ENCODE assay signal across 1 cellular context in the genomic region with DNA sequence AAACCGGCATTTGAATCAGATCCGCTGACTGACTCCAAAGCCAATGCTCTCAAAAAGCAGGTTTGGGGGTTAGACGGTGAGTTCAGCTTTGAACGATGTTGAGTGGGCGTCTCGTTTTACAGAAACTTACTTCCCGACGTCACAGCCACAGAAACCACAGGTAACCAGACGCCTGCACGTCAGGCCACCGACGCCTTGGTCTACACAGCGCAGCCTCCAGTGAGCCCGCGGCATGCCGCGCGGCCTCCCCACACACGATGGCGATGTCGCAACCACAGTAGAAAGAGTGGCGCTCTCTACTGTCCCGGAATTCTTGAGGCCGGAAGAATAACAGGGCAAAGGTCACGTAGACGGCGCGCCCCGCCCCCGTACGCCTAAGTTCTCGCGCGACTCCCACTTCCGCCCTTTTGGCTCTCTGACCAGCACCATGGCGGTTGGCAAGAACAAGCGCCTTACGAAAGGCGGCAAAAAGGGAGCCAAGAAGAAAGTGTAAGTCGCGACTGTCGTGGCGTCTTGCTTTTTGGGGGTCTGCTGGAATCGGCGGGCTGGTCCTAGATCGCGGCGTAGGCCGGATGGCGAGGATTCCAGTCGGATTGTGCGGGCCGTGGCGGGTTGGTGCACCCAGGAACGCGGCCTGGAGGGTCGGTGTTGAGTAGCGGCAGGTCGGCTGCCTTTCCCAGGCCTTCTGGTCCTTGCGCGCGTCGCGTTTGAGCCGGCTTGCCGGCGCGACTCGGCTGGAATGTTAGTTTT.
TF ChIP-seq lines count a peak whose summit lies in the region.

Gene RPS3A (plus strand): TSS at position 403 of the 750 bp plus-strand sequence. CDS start 25 bp downstream, at position 428.

TF ChIP-seq in H1, 55 proteins besides CTCF, POLR2A, EP300 and RAD21 (continued from another document):
- TF ChIP-seq USF2 (IDR thresholded peaks at IDR 0.05; ENCODE audit: low read length) (no peak), SP2 (IDR thresholded peaks at IDR 0.05; ENCODE audit: low read length) (peak; percentile 98), RNF2 (IDR thresholded peaks at IDR 0.05; ENCODE audit: borderline replicate concordance, low read depth, low read length, missing control alignments, poor library complexity, severe bottlenecking) (no peak), ATF3 (IDR thresholded peaks at IDR 0.05; ENCODE audit: insufficient read depth, low read depth, low read length) (no peak), KDM4A (IDR thresholded peaks at IDR 0.05; ENCODE audit: low read depth, low read length, severe bottlenecking) (peak; percentile 55), GTF2F1 (IDR thresholded peaks at IDR 0.05; ENCODE audit: borderline replicate concordance, low read depth, low read length) (peak; percentile 98), BCL11A (IDR thresholded peaks at IDR 0.05; ENCODE audit: low read depth in 2 of 2, low read length in 2 of 2) (no peak), POLR2AphosphoS5 (IDR thresholded peaks at IDR 0.05; ENCODE audit: low read depth, low read length) (peak; percentile 99), SAP30 (IDR thresholded peaks at IDR 0.05; ENCODE audit: insufficient read depth, insufficient replicate concordance, low read length) (no peak), TCF12 (IDR thresholded peaks at IDR 0.05; ENCODE audit: low read depth, low read length) (no peak), YY1 (IDR thresholded peaks at IDR 0.05; ENCODE audit: low read depth, low read length) (peak; percentile 85), CBX5 (IDR thresholded peaks at IDR 0.05; ENCODE audit: low read depth, low read length) (no peak), CTBP2 (IDR thresholded peaks at IDR 0.05; ENCODE audit: borderline replicate concordance, insufficient read depth, insufficient read length, low read length) (peak; percentile 56), CBX8 (IDR thresholded peaks at IDR 0.05; ENCODE audit: borderline replicate concordance, low read depth, low read length) (no peak), SP1 (IDR thresholded peaks at IDR 0.05; ENCODE audit: low read depth, low read length) (peak; percentile 85), NANOG (IDR thresholded peaks at IDR 0.05; ENCODE audit: insufficient read depth, low read depth, low read length, poor library complexity, severe bottlenecking) (peak; percentile 14), MAX (IDR thresholded peaks at IDR 0.05) (peak; percentile 85), SIX5 (IDR thresholded peaks at IDR 0.05; ENCODE audit: low read depth, low read length) (no peak), MAFK (IDR thresholded peaks at IDR 0.05; ENCODE audit: low read depth, low read length) (no peak), BACH1 (IDR thresholded peaks at IDR 0.05; ENCODE audit: low read length) (peak; percentile 41), CHD2 (IDR thresholded peaks at IDR 0.05; ENCODE audit: low read length) (peak; percentile 95), TAF1 (IDR thresholded peaks at IDR 0.05; ENCODE audit: low read depth, low read length) (peak; percentile 100), GABPA (IDR thresholded peaks at IDR 0.05; ENCODE audit: borderline replicate concordance, insufficient read depth, low read length) (no peak; the same call in 1 of the 2 replicates), TBP (IDR thresholded peaks at IDR 0.05; ENCODE audit: low read depth, low read length) (peak; percentile 98), ZNF274 (IDR thresholded peaks at IDR 0.05; ENCODE audit: borderline replicate concordance, extremely low read depth, low read length) (no peak), NRF1 (IDR thresholded peaks at IDR 0.05; ENCODE audit: low read depth, low read length) (peak; percentile 28; the same call in 1 of the 2 replicates), ASH2L (IDR thresholded peaks at IDR 0.05; ENCODE audit: low read length) (peak; percentile 80), KDM5A (IDR thresholded peaks at IDR 0.05; ENCODE audit: low read length) (no peak), E2F6 (IDR thresholded peaks at IDR 0.05) (peak; percentile 59; the same call in 1 of the 2 replicates), BRCA1 (IDR thresholded peaks at IDR 0.05; ENCODE audit: low read depth, low read length) (peak; percentile 71), TEAD4 (IDR thresholded peaks at IDR 0.05; ENCODE audit: low read depth, low read length) (peak; percentile 98), SIN3A (conservative IDR thresholded peaks at IDR 0.05 in 1 of 2, IDR thresholded peaks at IDR 0.05 in 1 of 2; ENCODE audit: low read depth in 1 of 2, low read length in 2 of 2) (peak in 1 of 2 experiments; percentile 67; a peak in 1 of 4 replicates), CEBPB (IDR thresholded peaks at IDR 0.05; ENCODE audit: low read depth, low read length) (peak; percentile 97), HDAC2 (IDR thresholded peaks at IDR 0.05; ENCODE audit: borderline replicate concordance in 1 of 2, low read depth in 2 of 2, low read length in 2 of 2) (0 out of 4 replicates have a peak, but pooled peaks of 1 of the 2 experiments have one; percentile 15), JUN (IDR thresholded peaks at IDR 0.05; ENCODE audit: low read depth, low read length) (no peak), SP4 (IDR thresholded peaks at IDR 0.05; ENCODE audit: low read length) (peak; percentile 55; the same call in 1 of the 2 replicates), EGR1 (IDR thresholded peaks at IDR 0.05; ENCODE audit: borderline replicate concordance, low read depth, low read length) (peak; percentile 92), CHD1 (IDR thresholded peaks at IDR 0.05; ENCODE audit: low read depth, low read length) (no peak), FOSL1 (IDR thresholded peaks at IDR 0.05; ENCODE audit: insufficient read depth, low read depth, low read length) (no peak), SUZ12 (IDR thresholded peaks at IDR 0.05; ENCODE audit: low read length) (no peak), TAF7 (optimal IDR thresholded peaks at IDR 0.05; ENCODE audit: borderline replicate concordance, low read depth, low read length) (peak; percentile 99), CREB1 (IDR thresholded peaks at IDR 0.05) (peak; percentile 92), KDM1A (IDR thresholded peaks at IDR 0.05; ENCODE audit: borderline replicate concordance, low read length) (no peak), RBBP5 (IDR thresholded peaks at IDR 0.05; ENCODE audit: borderline replicate concordance, low read depth, low read length) (peak; percentile 12; the same call in 1 of the 2 replicates), JUND (IDR thresholded peaks at IDR 0.05; ENCODE audit: low read length) (peak; percentile 44; the same call in 1 of the 2 replicates), POU5F1 (IDR thresholded peaks at IDR 0.05; ENCODE audit: low read depth, low read length) (no peak), HDAC6 (IDR thresholded peaks at IDR 0.05; ENCODE audit: low read depth, low read length) (no peak), SRF (IDR thresholded peaks at IDR 0.05; ENCODE audit: low read depth, low read length) (no peak), PHF8 (conservative IDR thresholded peaks at IDR 0.05; ENCODE audit: low read depth, low read length) (peak; percentile 95), RFX5 (IDR thresholded peaks at IDR 0.05; ENCODE audit: borderline replicate concordance, low read depth, low read length) (no peak), EZH2 (IDR thresholded peaks at IDR 0.05; ENCODE audit: low read depth, low read length, severe bottlenecking) (no peak)
- TF ChIP-seq, protein P1, sequence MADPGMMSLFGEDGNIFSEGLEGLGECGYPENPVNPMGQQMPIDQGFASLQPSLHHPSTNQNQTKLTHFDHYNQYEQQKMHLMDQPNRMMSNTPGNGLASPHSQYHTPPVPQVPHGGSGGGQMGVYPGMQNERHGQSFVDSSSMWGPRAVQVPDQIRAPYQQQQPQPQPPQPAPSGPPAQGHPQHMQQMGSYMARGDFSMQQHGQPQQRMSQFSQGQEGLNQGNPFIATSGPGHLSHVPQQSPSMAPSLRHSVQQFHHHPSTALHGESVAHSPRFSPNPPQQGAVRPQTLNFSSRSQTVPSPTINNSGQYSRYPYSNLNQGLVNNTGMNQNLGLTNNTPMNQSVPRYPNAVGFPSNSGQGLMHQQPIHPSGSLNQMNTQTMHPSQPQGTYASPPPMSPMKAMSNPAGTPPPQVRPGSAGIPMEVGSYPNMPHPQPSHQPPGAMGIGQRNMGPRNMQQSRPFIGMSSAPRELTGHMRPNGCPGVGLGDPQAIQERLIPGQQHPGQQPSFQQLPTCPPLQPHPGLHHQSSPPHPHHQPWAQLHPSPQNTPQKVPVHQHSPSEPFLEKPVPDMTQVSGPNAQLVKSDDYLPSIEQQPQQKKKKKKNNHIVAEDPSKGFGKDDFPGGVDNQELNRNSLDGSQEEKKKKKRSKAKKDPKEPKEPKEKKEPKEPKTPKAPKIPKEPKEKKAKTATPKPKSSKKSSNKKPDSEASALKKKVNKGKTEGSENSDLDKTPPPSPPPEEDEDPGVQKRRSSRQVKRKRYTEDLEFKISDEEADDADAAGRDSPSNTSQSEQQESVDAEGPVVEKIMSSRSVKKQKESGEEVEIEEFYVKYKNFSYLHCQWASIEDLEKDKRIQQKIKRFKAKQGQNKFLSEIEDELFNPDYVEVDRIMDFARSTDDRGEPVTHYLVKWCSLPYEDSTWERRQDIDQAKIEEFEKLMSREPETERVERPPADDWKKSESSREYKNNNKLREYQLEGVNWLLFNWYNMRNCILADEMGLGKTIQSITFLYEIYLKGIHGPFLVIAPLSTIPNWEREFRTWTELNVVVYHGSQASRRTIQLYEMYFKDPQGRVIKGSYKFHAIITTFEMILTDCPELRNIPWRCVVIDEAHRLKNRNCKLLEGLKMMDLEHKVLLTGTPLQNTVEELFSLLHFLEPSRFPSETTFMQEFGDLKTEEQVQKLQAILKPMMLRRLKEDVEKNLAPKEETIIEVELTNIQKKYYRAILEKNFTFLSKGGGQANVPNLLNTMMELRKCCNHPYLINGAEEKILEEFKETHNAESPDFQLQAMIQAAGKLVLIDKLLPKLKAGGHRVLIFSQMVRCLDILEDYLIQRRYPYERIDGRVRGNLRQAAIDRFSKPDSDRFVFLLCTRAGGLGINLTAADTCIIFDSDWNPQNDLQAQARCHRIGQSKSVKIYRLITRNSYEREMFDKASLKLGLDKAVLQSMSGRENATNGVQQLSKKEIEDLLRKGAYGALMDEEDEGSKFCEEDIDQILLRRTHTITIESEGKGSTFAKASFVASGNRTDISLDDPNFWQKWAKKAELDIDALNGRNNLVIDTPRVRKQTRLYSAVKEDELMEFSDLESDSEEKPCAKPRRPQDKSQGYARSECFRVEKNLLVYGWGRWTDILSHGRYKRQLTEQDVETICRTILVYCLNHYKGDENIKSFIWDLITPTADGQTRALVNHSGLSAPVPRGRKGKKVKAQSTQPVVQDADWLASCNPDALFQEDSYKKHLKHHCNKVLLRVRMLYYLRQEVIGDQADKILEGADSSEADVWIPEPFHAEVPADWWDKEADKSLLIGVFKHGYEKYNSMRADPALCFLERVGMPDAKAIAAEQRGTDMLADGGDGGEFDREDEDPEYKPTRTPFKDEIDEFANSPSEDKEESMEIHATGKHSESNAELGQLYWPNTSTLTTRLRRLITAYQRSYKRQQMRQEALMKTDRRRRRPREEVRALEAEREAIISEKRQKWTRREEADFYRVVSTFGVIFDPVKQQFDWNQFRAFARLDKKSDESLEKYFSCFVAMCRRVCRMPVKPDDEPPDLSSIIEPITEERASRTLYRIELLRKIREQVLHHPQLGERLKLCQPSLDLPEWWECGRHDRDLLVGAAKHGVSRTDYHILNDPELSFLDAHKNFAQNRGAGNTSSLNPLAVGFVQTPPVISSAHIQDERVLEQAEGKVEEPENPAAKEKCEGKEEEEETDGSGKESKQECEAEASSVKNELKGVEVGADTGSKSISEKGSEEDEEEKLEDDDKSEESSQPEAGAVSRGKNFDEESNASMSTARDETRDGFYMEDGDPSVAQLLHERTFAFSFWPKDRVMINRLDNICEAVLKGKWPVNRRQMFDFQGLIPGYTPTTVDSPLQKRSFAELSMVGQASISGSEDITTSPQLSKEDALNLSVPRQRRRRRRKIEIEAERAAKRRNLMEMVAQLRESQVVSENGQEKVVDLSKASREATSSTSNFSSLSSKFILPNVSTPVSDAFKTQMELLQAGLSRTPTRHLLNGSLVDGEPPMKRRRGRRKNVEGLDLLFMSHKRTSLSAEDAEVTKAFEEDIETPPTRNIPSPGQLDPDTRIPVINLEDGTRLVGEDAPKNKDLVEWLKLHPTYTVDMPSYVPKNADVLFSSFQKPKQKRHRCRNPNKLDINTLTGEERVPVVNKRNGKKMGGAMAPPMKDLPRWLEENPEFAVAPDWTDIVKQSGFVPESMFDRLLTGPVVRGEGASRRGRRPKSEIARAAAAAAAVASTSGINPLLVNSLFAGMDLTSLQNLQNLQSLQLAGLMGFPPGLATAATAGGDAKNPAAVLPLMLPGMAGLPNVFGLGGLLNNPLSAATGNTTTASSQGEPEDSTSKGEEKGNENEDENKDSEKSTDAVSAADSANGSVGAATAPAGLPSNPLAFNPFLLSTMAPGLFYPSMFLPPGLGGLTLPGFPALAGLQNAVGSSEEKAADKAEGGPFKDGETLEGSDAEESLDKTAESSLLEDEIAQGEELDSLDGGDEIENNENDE (IDR thresholded peaks at IDR 0.05; ENCODE audit: insufficient replicate concordance, low read length): no peak
- TF ChIP-seq, protein P2, sequence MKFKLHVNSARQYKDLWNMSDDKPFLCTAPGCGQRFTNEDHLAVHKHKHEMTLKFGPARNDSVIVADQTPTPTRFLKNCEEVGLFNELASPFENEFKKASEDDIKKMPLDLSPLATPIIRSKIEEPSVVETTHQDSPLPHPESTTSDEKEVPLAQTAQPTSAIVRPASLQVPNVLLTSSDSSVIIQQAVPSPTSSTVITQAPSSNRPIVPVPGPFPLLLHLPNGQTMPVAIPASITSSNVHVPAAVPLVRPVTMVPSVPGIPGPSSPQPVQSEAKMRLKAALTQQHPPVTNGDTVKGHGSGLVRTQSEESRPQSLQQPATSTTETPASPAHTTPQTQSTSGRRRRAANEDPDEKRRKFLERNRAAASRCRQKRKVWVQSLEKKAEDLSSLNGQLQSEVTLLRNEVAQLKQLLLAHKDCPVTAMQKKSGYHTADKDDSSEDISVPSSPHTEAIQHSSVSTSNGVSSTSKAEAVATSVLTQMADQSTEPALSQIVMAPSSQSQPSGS (IDR thresholded peaks at IDR 0.05; ENCODE audit: low read length): 0 out of 2 replicates have a peak, but pooled peaks have one; percentile 72
